32 cellular contexts compared by ENCODE assay signal in the genomic region with DNA sequence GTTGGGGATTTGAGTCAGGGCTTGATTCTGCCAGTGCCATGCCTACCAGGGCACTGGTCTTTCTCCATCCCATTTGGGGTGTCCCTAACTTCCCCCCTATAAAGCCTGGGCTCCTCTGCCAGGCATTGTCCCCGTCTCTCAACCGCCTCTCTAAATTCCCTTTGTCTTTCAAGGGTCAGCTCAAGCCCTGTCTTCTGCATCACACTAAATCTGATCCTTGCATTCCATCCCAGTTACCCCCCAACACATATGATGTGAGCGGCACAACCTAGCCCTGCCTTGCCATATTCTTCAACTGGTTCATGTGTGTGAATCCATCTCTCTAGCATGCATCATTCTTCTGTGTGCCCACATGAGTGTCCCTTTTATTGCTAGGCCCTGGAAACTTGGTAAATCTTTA.
DNase-seq lines count a peak whose midpoint lies in the region; TF ChIP-seq lines count a peak whose summit lies in the region.
"Had no signal": no experiment of that assay in that cellular context is flagged by ENCODE, and none has a peak within 500 bp of the region (broad histone marks: within the 10 kb centered on the region; RNA-seq: fewer than 3 reads in every experiment).

No MANE protein-coding gene starts in this region.

- TF ChIP-seq CTCF in esophagus muscularis mucosa (IDR thresholded peaks at IDR 0.05) (no peak), nephron progenitor cell (IDR thresholded peaks at IDR 0.05) (no peak), osteocyte (IDR thresholded peaks at IDR 0.05) (no peak), mesothelial cell of epicardium (IDR thresholded peaks at IDR 0.05; ENCODE audit: unreplicated experiment) (no peak)

- H3K4me1 Mint-ChIP-seq in nephron progenitor cell (peaks cover 97% of the 10 kb centered on the region), osteocyte (ENCODE audit: unreplicated experiment) (no peaks in the 10 kb centered on the region), mesothelial cell of epicardium (peaks cover 17% of the 10 kb centered on the region)
- H3K4me1 Mint-ChIP-seq: B cell; CD4-positive, alpha-beta memory T cell; CD4-positive, CD25-positive, alpha-beta regulatory T cell; CD8-positive, alpha-beta memory T cell had no signal

- no peaks in the 10 kb centered on the region for H3K27me3 Mint-ChIP-seq in nephron progenitor cell (ENCODE audit: low read depth, poor library complexity)
- H3K27me3 Mint-ChIP-seq in osteocyte (ENCODE audit: unreplicated experiment) = no peaks in the 10 kb centered on the region
- peaks cover 2% of the 10 kb centered on the region for H3K27me3 Mint-ChIP-seq in mesothelial cell of epicardium (ENCODE audit: low read depth)
- H3K27me3 Mint-ChIP-seq: B cell; CD4-positive, alpha-beta T cell; CD4-positive, CD25-positive, alpha-beta regulatory T cell had no signal

- H3K36me3 ChIP-seq in esophagus muscularis mucosa (no peaks in the 10 kb centered on the region), SJCRH30 (no peaks in the 10 kb centered on the region)
- H3K36me3 ChIP-seq: BE2C; BLaER1; BLaER1 treated with 17β-estradiol and CSF1 and Interleukin-3, amounts not matched to agents 10 nM and 100 nM had no signal

- H3K27me3 ChIP-seq in esophagus muscularis mucosa (no peaks in the 10 kb centered on the region), SJCRH30 (no peaks in the 10 kb centered on the region)
- H3K27me3 ChIP-seq: BE2C; BLaER1; BLaER1 treated with 17β-estradiol and CSF1 and Interleukin-3, amounts not matched to agents 10 nM and 100 nM had no signal

- no peak for TF ChIP-seq POLR2A in esophagus muscularis mucosa (IDR thresholded peaks at IDR 0.05; ENCODE audit: low read depth)

- intact Hi-C loops in esophagus muscularis mucosa (cut with DNase I) = no loop called here

- peak; percentile 81 for DNase-seq in esophagus muscularis mucosa (ENCODE audit: extremely low spot score)
- no peak for DNase-seq in nephron progenitor cell
- peak; percentile 42 for DNase-seq in osteocyte (ENCODE audit: extremely low spot score, unreplicated experiment)
- DNase-seq in SJCRH30 = no peak
- no peak for DNase-seq in activated gamma-delta T cell (lab: John Stamatoyannopoulos, UW)
- DNase-seq in mesothelial cell of epicardium (ENCODE audit: low spot score in 2 of 2, unreplicated experiment in 2 of 2) = no peak
- DNase-seq: 8988T; ACHN; AML-193; BE2C; C1 segment of cervical spinal cord; Caco-2; Calu3; CD4-positive, alpha-beta memory T cell; CD4-positive, alpha-beta T cell; CD4-positive, CD25-positive, alpha-beta regulatory T cell; CD8-positive, alpha-beta memory T cell; CD8-positive, alpha-beta T cell; COR-L47; DMS 273 treated with DMSO at 0.1 percent for 48 hours; DMS153; DMS53; DMS79 treated with DMSO at 0.1 percent for 48 hours; DND-41; EL had no signal

- no peaks in the 10 kb centered on the region for H3K9me3 Mint-ChIP-seq in nephron progenitor cell
- H3K9me3 Mint-ChIP-seq in osteocyte (ENCODE audit: unreplicated experiment) = peaks cover 20% of the 10 kb centered on the region
- no peaks in the 10 kb centered on the region for H3K9me3 Mint-ChIP-seq in mesothelial cell of epicardium
- H3K9me3 Mint-ChIP-seq: CD4-positive, alpha-beta T cell; CD8-positive, alpha-beta memory T cell; CD8-positive, alpha-beta T cell had no signal

- WGBS in esophagus muscularis mucosa = 91% methylated on average over 3 of the region's 3 CpGs

- H3K27ac Mint-ChIP-seq in nephron progenitor cell (peak overlapping the region; percentile 46), osteocyte (ENCODE audit: unreplicated experiment) (no peak overlapping the region), mesothelial cell of epicardium (no peak overlapping the region)
- H3K27ac Mint-ChIP-seq: B cell; CD14-positive monocyte; CD4-positive, alpha-beta T cell; CD4-positive, CD25-positive, alpha-beta regulatory T cell; CD8-positive, alpha-beta memory T cell; CD8-positive, alpha-beta T cell had no signal

- H3K4me3 ChIP-seq in esophagus muscularis mucosa (no peak overlapping the region), SJCRH30 (no peak overlapping the region)
- H3K4me3 ChIP-seq: A549; BLaER1; BLaER1 treated with 17β-estradiol and CSF1 and Interleukin-3, amounts not matched to agents 10 nM and 100 nM had no signal

- H3K9me3 ChIP-seq in esophagus muscularis mucosa (no peaks in the 10 kb centered on the region), SJCRH30 (replicated peaks) (no peaks in the 10 kb centered on the region)
- H3K9me3 ChIP-seq: A549; BE2C; BLaER1; BLaER1 treated with 17β-estradiol and CSF1 and Interleukin-3, amounts not matched to agents 10 nM and 100 nM; Caco-2 had no signal

- TF ChIP-seq EP300 in esophagus muscularis mucosa (IDR thresholded peaks at IDR 0.05) = no peak

- H3K27ac ChIP-seq in esophagus muscularis mucosa (replicated peaks in 1 of 4) = no peak overlapping the region
- no peak overlapping the region for H3K27ac ChIP-seq in SJCRH30
- H3K27ac ChIP-seq: 22Rv1; A549; BLaER1; BLaER1 treated with 17β-estradiol and CSF1 and Interleukin-3, amounts not matched to agents 10 nM and 100 nM; C4-2B had no signal

- no peaks in the 10 kb centered on the region for H3K36me3 Mint-ChIP-seq in nephron progenitor cell (ENCODE audit: low read depth)
- H3K36me3 Mint-ChIP-seq in osteocyte (ENCODE audit: unreplicated experiment) = no peaks in the 10 kb centered on the region
- H3K36me3 Mint-ChIP-seq in mesothelial cell of epicardium = no peaks in the 10 kb centered on the region
- H3K36me3 Mint-ChIP-seq: CD14-positive monocyte; CD4-positive, alpha-beta memory T cell; CD4-positive, CD25-positive, alpha-beta regulatory T cell; CD8-positive, alpha-beta memory T cell; CD8-positive, alpha-beta T cell had no signal

- H3K4me1 ChIP-seq in esophagus muscularis mucosa (peaks cover 0 to 12% (median 9%) of the 10 kb centered on the region in 4 donors), SJCRH30 (peaks cover 13% of the 10 kb centered on the region)
- H3K4me1 ChIP-seq: A549, BE2C, BLaER1, Caco-2 had no signal

- H3K4me3 Mint-ChIP-seq in nephron progenitor cell (no peak overlapping the region), osteocyte (ENCODE audit: unreplicated experiment) (no peak overlapping the region), mesothelial cell of epicardium (no peak overlapping the region)
- H3K4me3 Mint-ChIP-seq: B cell; CD14-positive monocyte; CD4-positive, alpha-beta memory T cell; CD4-positive, alpha-beta T cell; CD4-positive, CD25-positive, alpha-beta regulatory T cell; CD8-positive, alpha-beta memory T cell; CD8-positive, alpha-beta T cell had no signal

Comparison
In these comparisons a context has a peak if more than half of its experiments do, and no peak if none do; other contexts are left out.
1. DNase-seq: peak in esophagus muscularis mucosa (single experiment) and osteocyte (single experiment); none in nephron progenitor cell (single experiment), SJCRH30 (0 of 2), activated gamma-delta T cell (single experiment) and mesothelial cell of epicardium (0 of 2).